Comparison of ENCODE assay signal across 8 cellular contexts in genomic region chr1:109214695-109215623, GRCh38. TPM values are rescaled to one million over a fixed set of nuclear protein-coding genes. Genes with fewer than 3 reads are reported as not detected.
DNase-seq lines count a peak whose midpoint lies in the region; ATAC-seq and TF ChIP-seq lines count a peak whose summit lies in the region.

No MANE protein-coding gene starts in this region.

- ATAC-seq in HG03342 (IDR thresholded peaks at IDR 0.05; ENCODE audit: unreplicated experiment) (no peak), HG03175 (IDR thresholded peaks at IDR 0.05; ENCODE audit: unreplicated experiment) (no peak)

- peak overlapping the region; percentile 99 for H3K27ac Mint-ChIP-seq in Calu3 (ENCODE audit: unreplicated experiment)
- peak overlapping the region; percentile 89 for H3K27ac Mint-ChIP-seq in activated T-helper 2 cell treated with anti-CD3 and anti-CD28 coated beads, Interferon-gamma antibody, Interleukin-2, Interleukin-4, amounts not matched to agents 10 μg/mL and 5 μg/mL and 100 μg/mL, durations not matched to agents 14 hours and 24 hours and 36 hours

- DNase-seq in Calu3 (peak; percentile 44), HPDE6-E6E7 (ENCODE audit: extremely low spot score) (peak; percentile 71), NOMO-1 treated with DMSO at 0.1 percent for 48 hours (lab: John Stamatoyannopoulos, UW; ENCODE audit: unreplicated experiment) (peak; percentile 52), foreskin fibroblast (peak; percentile 77 to 95), non-pigmented ciliary epithelial cell (ENCODE audit: low read depth) (peak; percentile 66)
- peak; percentile 29 for DNase-seq in activated T-helper 2 cell treated with anti-CD3 and anti-CD28 coated beads, Interferon-gamma antibody, Interleukin-2, Interleukin-4, amounts not matched to agents 10 μg/mL and 5 μg/mL and 100 μg/mL, durations not matched to agents 14 hours and 24 hours and 36 hours (ENCODE audit: low spot score)

- CTCF ChIA-PET in Calu3 (lab: Charles Lee), result interaction anchor here (0.5 to 0.6 kb wide), 3 partner anchors 75 to 126 kb away, joined by 3 to 4 read pairs (median 3); a partner anchor contains a TSS

- peaks cover 22% of the 10 kb centered on the region for H3K4me1 Mint-ChIP-seq in Calu3 (ENCODE audit: low read depth, unreplicated experiment)
- H3K4me1 Mint-ChIP-seq in activated T-helper 2 cell treated with anti-CD3 and anti-CD28 coated beads, Interferon-gamma antibody, Interleukin-2, Interleukin-4, amounts not matched to agents 10 μg/mL and 5 μg/mL and 100 μg/mL, durations not matched to agents 14 hours and 24 hours and 36 hours (ENCODE audit: low read depth), result peaks cover 28% of the 10 kb centered on the region

- intact Hi-C loops in Calu3 (cut with micrococcal nuclease; ENCODE audit: unreplicated experiment), result no loop called here
- intact Hi-C loops in activated T-helper 2 cell treated with anti-CD3 and anti-CD28 coated beads, Interferon-gamma antibody, Interleukin-2, Interleukin-4, amounts not matched to agents 10 μg/mL and 5 μg/mL and 100 μg/mL, durations not matched to agents 14 hours and 24 hours and 36 hours (cut with micrococcal nuclease), result loop anchor here (2.0 to 5.0 kb wide), 4 partner anchors 32 to 212 kb away; partner anchors contain the start of genes CELSR2, ELAPOR1, PSMA5 and SORT1

- peak overlapping the region; percentile 95 to 100 for H3K4me3 ChIP-seq in foreskin fibroblast (ENCODE audit: low read depth in 1 of 2, low read length in 2 of 2)

- H3K4me3 Mint-ChIP-seq in Calu3 (ENCODE audit: low read depth, unreplicated experiment), result peak overlapping the region; percentile 98
- H3K4me3 Mint-ChIP-seq in activated T-helper 2 cell treated with anti-CD3 and anti-CD28 coated beads, Interferon-gamma antibody, Interleukin-2, Interleukin-4, amounts not matched to agents 10 μg/mL and 5 μg/mL and 100 μg/mL, durations not matched to agents 14 hours and 24 hours and 36 hours (ENCODE audit: low read depth), result peak overlapping the region; percentile 98

- BruUV-seq in Calu3 (replicated peaks; lab: Mats Ljungman, UMichigan), result TSS peak; percentile 62

- peaks cover 43% of the 10 kb centered on the region for H3K36me3 Mint-ChIP-seq in Calu3 (ENCODE audit: insufficient read depth, unreplicated experiment)
- H3K36me3 Mint-ChIP-seq in activated T-helper 2 cell treated with anti-CD3 and anti-CD28 coated beads, Interferon-gamma antibody, Interleukin-2, Interleukin-4, amounts not matched to agents 10 μg/mL and 5 μg/mL and 100 μg/mL, durations not matched to agents 14 hours and 24 hours and 36 hours (ENCODE audit: low read depth), result peaks cover 45% of the 10 kb centered on the region

- no peak for TF ChIP-seq CTCF in Calu3 (IDR thresholded peaks at IDR 0.05; ENCODE audit: unreplicated experiment)
- TF ChIP-seq CTCF in foreskin fibroblast (IDR thresholded peaks at IDR 0.05; ENCODE audit: low read depth, low read length), result no peak

- no peaks in the 10 kb centered on the region for H3K9me3 Mint-ChIP-seq in Calu3 (ENCODE audit: low read depth, unreplicated experiment)
- H3K9me3 Mint-ChIP-seq in activated T-helper 2 cell treated with anti-CD3 and anti-CD28 coated beads, Interferon-gamma antibody, Interleukin-2, Interleukin-4, amounts not matched to agents 10 μg/mL and 5 μg/mL and 100 μg/mL, durations not matched to agents 14 hours and 24 hours and 36 hours, result no peaks in the 10 kb centered on the region

- H3K27me3 Mint-ChIP-seq in Calu3 (ENCODE audit: unreplicated experiment), result peaks cover 3% of the 10 kb centered on the region
- no peaks in the 10 kb centered on the region for H3K27me3 Mint-ChIP-seq in activated T-helper 2 cell treated with anti-CD3 and anti-CD28 coated beads, Interferon-gamma antibody, Interleukin-2, Interleukin-4, amounts not matched to agents 10 μg/mL and 5 μg/mL and 100 μg/mL, durations not matched to agents 14 hours and 24 hours and 36 hours (ENCODE audit: low read depth)

RNA-seq across cellular contexts. Expression of gene SARS1, which starts 1.2 kb away (rescaled TPM):
- total RNA-seq in Calu3 (2022), result 119 and 129 TPM in 2 replicates
- total RNA-seq in activated T-helper 2 cell treated with anti-CD3 and anti-CD28 coated beads, Interferon-gamma antibody, Interleukin-2, Interleukin-4, amounts not matched to agents 10 μg/mL and 5 μg/mL and 100 μg/mL, durations not matched to agents 14 hours and 24 hours and 36 hours, result 128 and 129 TPM in 2 replicates

RNA-seq across cellular contexts. Expression of gene CELSR2, which starts 34.4 kb away (rescaled TPM):
- total RNA-seq in Calu3 (2022), result 5.1 and 5.3 TPM in 2 replicates
- total RNA-seq in activated T-helper 2 cell treated with anti-CD3 and anti-CD28 coated beads, Interferon-gamma antibody, Interleukin-2, Interleukin-4, amounts not matched to agents 10 μg/mL and 5 μg/mL and 100 μg/mL, durations not matched to agents 14 hours and 24 hours and 36 hours, result 3.8 and 4.3 TPM in 2 replicates

Comparison
In these comparisons a context has a peak if more than half of its experiments do, and no peak if none do; other contexts are left out.
1. DNase-seq: peak in every context shown above with its lines; median percentile 86 in foreskin fibroblast; 71 in HPDE6-E6E7; 66 in non-pigmented ciliary epithelial cell; 52 in NOMO-1 treated with DMSO at 0.1 percent for 48 hours; 44 in Calu3; 29 in activated T-helper 2 cell treated with anti-CD3 and anti-CD28 coated beads, Interferon-gamma antibody, Interleukin-2, Interleukin-4, amounts not matched to agents 10 μg/mL and 5 μg/mL and 100 μg/mL, durations not matched to agents 14 hours and 24 hours and 36 hours.